8 cellular contexts compared by ENCODE assay signal in the genomic region with DNA sequence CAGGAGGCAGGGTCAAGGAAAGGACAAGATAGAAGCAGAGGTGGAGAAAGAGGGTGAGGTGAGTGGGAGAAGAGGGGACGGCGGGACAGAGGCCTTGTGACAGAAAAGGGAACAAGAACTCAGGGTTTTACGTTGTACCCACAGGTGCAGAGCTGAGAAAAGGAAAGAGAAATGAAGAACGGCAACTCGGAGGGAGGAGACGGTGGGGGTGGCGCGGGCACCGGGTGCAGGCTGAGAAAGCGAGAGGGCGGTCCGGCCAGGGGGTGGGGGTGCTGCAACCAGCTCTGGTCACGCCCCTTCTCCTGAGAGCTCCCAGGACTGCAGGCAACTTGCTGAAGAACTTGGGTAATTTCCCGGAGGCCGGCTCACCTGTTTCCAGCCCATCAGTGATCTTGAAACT.
DNase-seq lines count a peak whose midpoint lies in the region; ATAC-seq and TF ChIP-seq lines count a peak whose summit lies in the region.

No MANE protein-coding gene starts in this region.

- in situ Hi-C loops in HAP-1 (cut with MboI; ENCODE audit: low sequenced_read_pairs): no loop called here

- intact Hi-C loops in spleen (cut with DNase I; ENCODE audit: low total_unique reads): no loop called here

- no peak for TF ChIP-seq CTCF in spleen (IDR thresholded peaks at IDR 0.05 in 8 of 11, conservative IDR thresholded peaks at IDR 0.05 in 3 of 11)

- H3K4me1 ChIP-seq in spleen (peaks cover 3 to 96% (median 57%) of the 10 kb centered on the region in 6 donors), HAP-1 (no peaks in the 10 kb centered on the region)

- peak; percentile 50 for DNase-seq in activated CD4-positive, alpha-beta T cell treated with anti-CD3 and anti-CD28 coated beads for 1 hour
- peak; percentile 30 for DNase-seq in effector CD4-positive, alpha-beta T cell
- DNase-seq in spleen: peak; percentile 94
- DNase-seq in HAP-1 (ENCODE audit: low spot score in 2 of 2): no peak
- DNase-seq in OCI-M2 (lab: John Stamatoyannopoulos, UW; ENCODE audit: unreplicated experiment): no peak
- no peak for DNase-seq in AML-193 (lab: John Stamatoyannopoulos, UW)

- 2 to 5% (median 3%) methylated on average over 15 of the region's 15 CpGs for WGBS in spleen, 5 donors

- H3K4me3 ChIP-seq in spleen (peak overlapping the region in 7 of 8 donors; percentile 19 to 67 (median 33)), HAP-1 (no peak overlapping the region)

- H3K36me3 ChIP-seq in spleen (peaks cover 0 to 22% (median 0%) of the 10 kb centered on the region in 6 donors), HAP-1 (replicated peaks) (no peaks in the 10 kb centered on the region)

- H3K9me3 ChIP-seq in spleen (no peaks in the 10 kb centered on the region), HAP-1 (no peaks in the 10 kb centered on the region)

- ATAC-seq in GM19023 (IDR thresholded peaks at IDR 0.05; ENCODE audit: unreplicated experiment) (peak; percentile 85), HG03066 (IDR thresholded peaks at IDR 0.05; ENCODE audit: low read depth, unreplicated experiment) (peak; percentile 75)

- peak overlapping the region; percentile 57 to 81 (median 68) for H3K27ac ChIP-seq in spleen

- peaks cover 0 to 28% (median 0%) of the 10 kb centered on the region in 7 donors for H3K27me3 ChIP-seq in spleen (replicated peaks in 1 of 7)
- no peaks in the 10 kb centered on the region for H3K27me3 ChIP-seq in HAP-1 (ENCODE audit: low read depth)

- no peak for TF ChIP-seq POLR2A in spleen (IDR thresholded peaks at IDR 0.05)

Comparison
In these comparisons a context has a peak if more than half of its experiments do, and no peak if none do; other contexts are left out.
1. DNase-seq: peak in activated CD4-positive, alpha-beta T cell treated with anti-CD3 and anti-CD28 coated beads for 1 hour (single experiment), effector CD4-positive, alpha-beta T cell (single experiment) and spleen (single experiment); none in HAP-1 (0 of 2), OCI-M2 (single experiment) and AML-193 (0 of 2).